ENCODE assay signal across 16 cellular contexts in genomic region chr2:108820439-108820838, GRCh38.
"Had no signal": no experiment of that assay in that cellular context is flagged by ENCODE, and none has a peak within 500 bp of the region (broad histone marks: within the 10 kb centered on the region; RNA-seq: fewer than 3 reads in every experiment).

No MANE protein-coding gene starts in this region.

- H3K36me3 ChIP-seq: gastrocnemius medialis had no signal

- H3K27ac ChIP-seq: epithelial cell of prostate, gastrocnemius medialis, pancreas, stomach, thyroid gland, vagina had no signal

- H3K4me1 ChIP-seq: gastrocnemius medialis, pancreas, thyroid gland, vagina had no signal

- DNase-seq: effector CD8-positive, alpha-beta T cell; endodermal cell; foreskin fibroblast; gastrocnemius medialis; head of caudate nucleus; natural killer cell; pancreas; stimulated activated CD4-positive, alpha-beta T cell treated with anti-CD3 and anti-CD28 coated beads, Interleukin-2, amount 100 ng/mL, for 24 hours; stimulated activated CD4-positive, alpha-beta T cell treated with anti-CD3 and anti-CD28 coated beads, Interleukin-4, amount 100 ng/mL, for 24 hours; stimulated activated naive CD4-positive, alpha-beta T cell treated with Interleukin-2 at 50 U/mL for 16 hours; stomach; thyroid gland; trophoblast cell had no signal

- H3K4me3 ChIP-seq: gastrocnemius medialis, lung, pancreas, stomach, thyroid gland, vagina had no signal

- H3K27me3 ChIP-seq: gastrocnemius medialis, pancreas, stomach, thyroid gland, vagina had no signal

- H3K9me3 ChIP-seq: gastrocnemius medialis, pancreas, thyroid gland, vagina had no signal
